Comparison of ENCODE assay signal across 21 cellular contexts in the genomic region with DNA sequence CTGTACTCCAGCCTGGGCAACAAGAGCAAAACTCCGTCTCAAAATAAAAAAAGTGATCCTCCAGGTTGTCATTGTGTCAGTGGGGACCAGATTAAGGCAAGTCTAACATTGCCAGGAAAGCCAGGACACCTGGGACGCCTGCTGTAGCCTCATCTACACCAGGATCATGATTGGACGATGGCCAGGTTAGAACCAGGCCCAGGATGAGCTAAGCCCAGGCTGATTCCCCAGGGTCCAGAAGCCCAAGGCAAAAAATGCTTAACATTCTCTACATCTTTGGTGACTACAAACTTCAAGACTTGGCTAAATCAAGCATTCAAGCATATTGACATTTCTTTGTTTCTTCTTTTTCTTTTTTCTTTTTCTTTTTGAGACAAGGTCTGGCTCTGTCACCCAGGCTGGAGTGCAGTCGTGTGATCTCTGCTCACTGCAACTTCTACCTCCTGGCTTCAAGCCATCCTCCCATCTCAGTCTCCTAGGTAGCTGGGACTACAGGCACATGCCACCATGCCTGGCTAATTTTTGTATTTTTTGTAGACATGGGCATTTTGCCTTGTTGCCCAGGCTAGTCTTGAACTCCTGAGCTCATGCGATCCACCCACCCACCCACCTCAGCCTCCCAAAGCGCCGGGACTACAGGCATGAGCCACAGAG. TPM values are rescaled to one million over a fixed set of nuclear protein-coding genes. Genes with fewer than 3 reads are reported as not detected.
DNase-seq lines count a peak whose midpoint lies in the region; ATAC-seq, FAIRE-seq and TF ChIP-seq lines count a peak whose summit lies in the region.
"Had no signal": no experiment of that assay in that cellular context is flagged by ENCODE, and none has a peak within 500 bp of the region (broad histone marks: within the 10 kb centered on the region; RNA-seq: fewer than 3 reads in every experiment).

No MANE protein-coding gene starts in this region.

- H3K4me2 ChIP-seq in mesenchymal stem cell (ENCODE audit: low read length, poor library complexity, severe bottlenecking) = no peak overlapping the region

- no peak for TF ChIP-seq CTCF in AG10803 (conservative IDR thresholded peaks at IDR 0.05; ENCODE audit: low read length)
- TF ChIP-seq CTCF in upper lobe of left lung (IDR thresholded peaks at IDR 0.05) = no peak

- no peak for TF ChIP-seq EP300 in upper lobe of left lung (IDR thresholded peaks at IDR 0.05)

- no peak for TF ChIP-seq POLR2A in upper lobe of left lung (IDR thresholded peaks at IDR 0.05)

- H3K27me3 ChIP-seq in mesenchymal stem cell (ENCODE audit: control insufficient read depth in 1 of 2, insufficient read depth in 1 of 2, low read length in 2 of 2) (no peaks in the 10 kb centered on the region), upper lobe of left lung (no peaks in the 10 kb centered on the region)
- H3K27me3 ChIP-seq: heart right ventricle had no signal

- peak overlapping the region; percentile 82 for H2AK5ac ChIP-seq in mesenchymal stem cell (ENCODE audit: low read length, severe bottlenecking)

- H3K9me3 ChIP-seq in mesenchymal stem cell (ENCODE audit: control insufficient read depth, low read length) (no peaks in the 10 kb centered on the region), upper lobe of left lung (no peaks in the 10 kb centered on the region)
- H3K9me3 ChIP-seq: heart right ventricle had no signal

- H4K91ac ChIP-seq in mesenchymal stem cell (ENCODE audit: low read length) = peak overlapping the region; percentile 50

- H4K8ac ChIP-seq in mesenchymal stem cell (ENCODE audit: low read length) = no peak overlapping the region

- H2BK120ac ChIP-seq in mesenchymal stem cell (ENCODE audit: low read depth, low read length) = no peak overlapping the region

- H3K36me3 ChIP-seq in mesenchymal stem cell (ENCODE audit: control insufficient read depth in 1 of 2, insufficient read depth in 2 of 2, low read depth in 1 of 2, low read length in 2 of 2) (no peaks in the 10 kb centered on the region), upper lobe of left lung (no peaks in the 10 kb centered on the region)
- H3K36me3 ChIP-seq: heart right ventricle had no signal

- H3K4me3 ChIP-seq in AG10803 (ENCODE audit: low read length) (no peak overlapping the region), mesenchymal stem cell (ENCODE audit: insufficient read depth in 1 of 2, low read depth in 1 of 2, low read length in 2 of 2) (no peak overlapping the region), upper lobe of left lung (no peak overlapping the region)
- H3K4me3 ChIP-seq: heart right ventricle, SK-N-MC had no signal

- ATAC-seq in upper lobe of left lung (ENCODE audit: low FRiP score in 2 of 2) = no peak
- ATAC-seq: heart right ventricle, Panc1 had no signal

- in situ Hi-C loops in G401 (cut with HindIII; ENCODE audit: low sequenced_read_pairs) = no loop called here

- H3K4me1 ChIP-seq in mesenchymal stem cell (ENCODE audit: control insufficient read depth, insufficient read depth, low read depth, low read length) (peaks cover 14% of the 10 kb centered on the region), upper lobe of left lung (no peaks in the 10 kb centered on the region)
- H3K4me1 ChIP-seq: heart right ventricle had no signal

- H3K79me1 ChIP-seq in mesenchymal stem cell (replicated peaks; ENCODE audit: low read length, poor library complexity, severe bottlenecking) = no peaks in the 10 kb centered on the region

- H3K14ac ChIP-seq in mesenchymal stem cell (ENCODE audit: low read length in 2 of 2) = no peak overlapping the region

- no peak overlapping the region for H3K4ac ChIP-seq in mesenchymal stem cell (ENCODE audit: low read depth in 1 of 2, low read length in 2 of 2)

- no peak for FAIRE-seq in frontal cortex (lab: Jason Lieb, UNC)
- FAIRE-seq: H54, keratinocyte had no signal

- no peak overlapping the region for H3K23ac ChIP-seq in mesenchymal stem cell (ENCODE audit: low read length in 2 of 2)

- no peak overlapping the region for H3K18ac ChIP-seq in mesenchymal stem cell (ENCODE audit: low read depth in 1 of 2, low read length in 2 of 2)

- H2BK5ac ChIP-seq in mesenchymal stem cell (ENCODE audit: low read depth, low read length, poor library complexity, severe bottlenecking) = no peak overlapping the region

- peak; percentile 75 for DNase-seq in AG10803 (ENCODE audit: low read depth)
- peak; percentile 58 for DNase-seq in GM03348 (ENCODE audit: low spot score)
- DNase-seq in astrocyte of the hippocampus (ENCODE audit: low read depth, low spot score) = peak; percentile 78
- no peak for DNase-seq in mesenchymal stem cell
- DNase-seq in DMS114 treated with DMSO at 0.1 percent for 48 hours (lab: John Stamatoyannopoulos, UW; ENCODE audit: unreplicated experiment) = no peak
- no peak for DNase-seq in frontal cortex (ENCODE audit: low spot score in 2 of 2)
- DNase-seq in upper lobe of left lung = no peak
- DNase-seq in G401 (ENCODE audit: low spot score) = no peak
- DNase-seq: activated CD4-positive, alpha-beta T cell treated with anti-CD3 and anti-CD28 coated beads, Interleukin-2, amount 10 ng/mL, durations not matched to agents 24 days and 14 days; activated naive CD4-positive, alpha-beta T cell treated with Interleukin-2 at 50 U/mL for 16 hours; heart right ventricle; Kasumi-1; NCI-H1417; NCI-H82; nucleus accumbens; stimulated activated CD4-positive, alpha-beta T cell treated with anti-CD3 and anti-CD28 coated beads, Interleukin-4, amount 100 ng/mL, for 1 hour; substantia nigra had no signal

- whole genome bisulfite sequencing in mesenchymal stem cell = 83% methylated on average over 7 of the region's 7 CpGs
- WGBS in upper lobe of left lung, 2 donors = 85 to 90% methylated on average over 7 of the region's 7 CpGs

- H3K9ac ChIP-seq in mesenchymal stem cell (ENCODE audit: low read length) = no peak overlapping the region

- H2AFZ ChIP-seq in mesenchymal stem cell (ENCODE audit: low read depth, low read length) = no peak overlapping the region

- H2BK15ac ChIP-seq in mesenchymal stem cell (ENCODE audit: low read depth, poor library complexity, severe bottlenecking) = no peak overlapping the region

- H3K27ac ChIP-seq in mesenchymal stem cell (ENCODE audit: low read length, poor library complexity, severe bottlenecking) (no peak overlapping the region), upper lobe of left lung (no peak overlapping the region)
- H3K27ac ChIP-seq: heart right ventricle, SK-N-MC had no signal

- no peak overlapping the region for H2BK12ac ChIP-seq in mesenchymal stem cell (ENCODE audit: low read length in 2 of 2)

RNA-seq across cellular contexts. Expression of gene PTPRJ, which starts 12.7 kb away (rescaled TPM):
- 17.1 TPM for polyA plus RNA-seq in mesenchymal stem cell (2013, experiment 1 of 2)
- 16.8 TPM for polyA plus RNA-seq in mesenchymal stem cell (2013, experiment 2 of 2)
- total RNA-seq in frontal cortex (17.1 TPM), upper lobe of left lung (10 to 100 TPM; 17.9 to 50.4 (median 32.9) TPM)
- total RNA-seq in G401 (2014; rRNA removed; shearing (Covaris generic)) = 1.3 and 1.5 TPM in 2 replicates

Comparison
In these comparisons a context has a peak if more than half of its experiments do, and no peak if none do; other contexts are left out.
1. DNase-seq: peak in AG10803 (single experiment), GM03348 (single experiment) and astrocyte of the hippocampus (single experiment); none in mesenchymal stem cell (single experiment), DMS114 treated with DMSO at 0.1 percent for 48 hours (single experiment), frontal cortex (0 of 2), upper lobe of left lung (0 of 2) and G401 (single experiment).